In the genomic region with DNA sequence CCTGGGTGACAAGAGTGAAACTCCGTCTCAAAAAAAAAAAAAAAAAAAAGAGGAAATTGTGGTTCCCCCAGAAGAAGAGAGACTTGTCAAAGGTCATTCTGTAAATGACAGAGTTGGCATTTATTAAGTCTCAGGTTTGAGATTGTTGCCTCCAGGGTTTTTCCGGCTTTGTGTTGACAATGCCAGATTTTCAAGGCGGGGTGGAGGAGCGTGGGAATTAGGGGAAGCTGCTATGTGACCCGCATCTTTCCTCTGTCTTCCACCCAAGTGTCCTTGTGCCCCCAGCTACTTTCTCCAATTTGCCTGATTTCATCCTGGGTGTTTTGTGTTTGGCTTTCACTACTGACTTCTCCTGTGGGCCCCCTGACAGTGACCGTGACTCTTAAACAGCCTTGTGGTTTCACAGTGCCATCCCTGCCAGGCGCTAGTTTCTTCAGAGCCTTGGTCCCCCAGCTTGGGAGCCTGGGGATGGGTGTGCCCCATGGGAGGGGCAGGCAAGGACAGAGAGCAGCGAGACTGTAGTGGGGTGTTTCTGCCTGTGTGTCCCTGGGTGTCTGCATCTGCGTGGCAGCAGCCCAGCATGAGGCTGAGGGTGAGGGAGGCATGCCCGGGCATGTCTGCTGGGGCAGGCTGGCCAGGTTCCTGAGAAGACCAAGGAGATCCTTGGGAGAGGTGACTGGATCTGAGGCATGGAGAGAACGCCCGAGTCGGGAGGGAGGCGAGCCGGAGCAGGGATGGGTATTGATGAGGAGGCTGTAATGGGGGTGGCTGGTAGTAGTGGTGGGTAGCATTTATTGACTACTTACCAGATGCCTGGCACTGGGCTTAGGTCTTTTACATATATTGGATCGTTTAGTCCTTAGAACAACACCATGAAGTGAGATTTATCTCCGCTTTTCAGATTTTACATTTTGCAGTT, we compare ENCODE assay signal across 8 cellular contexts. TPM values are rescaled to one million over a fixed set of nuclear protein-coding genes. Genes with fewer than 3 reads are reported as not detected.
DNase-seq lines count a peak whose midpoint lies in the region; ATAC-seq, FAIRE-seq and TF ChIP-seq lines count a peak whose summit lies in the region.

No MANE protein-coding gene starts in this region.

- 28% methylated on average over 17 of the region's 17 CpGs for WGBS in A549 (ENCODE audit: missing lambda C conversion rate)
- 84% methylated on average over 17 of the region's 17 CpGs for WGBS in right cardiac atrium

- BruUV-seq in Caco-2 (replicated peaks; lab: Mats Ljungman, UMichigan), result no TSS peak

- no peak for TF ChIP-seq POLR2A in A549 (IDR thresholded peaks at IDR 0.05; ENCODE audit: low read length)

- peak overlapping the region; percentile 57 for H3K4me3 Mint-ChIP-seq in activated T-helper 2 cell treated with anti-CD3 and anti-CD28 coated beads, Interferon-gamma antibody, Interleukin-2, Interleukin-4, amounts not matched to agents 10 μg/mL and 5 μg/mL and 100 μg/mL, durations not matched to agents 14 hours and 24 hours and 36 hours (ENCODE audit: low read depth)
- H3K4me3 Mint-ChIP-seq in stimulated activated effector memory CD8-positive, alpha-beta T cell treated with anti-CD3 and anti-CD28 coated beads, Interleukin-12 subunit alpha, Interleukin-12 subunit beta, amount 100 ng/mL, for 72 hours, result peak overlapping the region; percentile 82
- no peak overlapping the region for H3K4me3 Mint-ChIP-seq in Caco-2 (ENCODE audit: unreplicated experiment)

- H3K27me3 ChIP-seq in right cardiac atrium (ENCODE audit: control insufficient read depth, insufficient read depth), result no peaks in the 10 kb centered on the region
- no peaks in the 10 kb centered on the region for H3K27me3 ChIP-seq in Caco-2 (replicated peaks; ENCODE audit: control insufficient read depth, insufficient read depth, low read length)

- DNase-seq in A549 (ENCODE audit: low read depth in 1 of 2, low spot score in 1 of 2) (peak in 1 of 2 experiments; percentile 77), GM10266 (ENCODE audit: extremely low spot score) (peak; percentile 51), NCI-H2196 (lab: John Stamatoyannopoulos, UW; ENCODE audit: unreplicated experiment) (peak; percentile 53), right cardiac atrium (peak; percentile 27 to 75 (median 71)), Caco-2 (no peak)
- DNase-seq in activated T-helper 2 cell treated with anti-CD3 and anti-CD28 coated beads, Interferon-gamma antibody, Interleukin-2, Interleukin-4, amounts not matched to agents 10 μg/mL and 5 μg/mL and 100 μg/mL, durations not matched to agents 14 hours and 24 hours and 36 hours (ENCODE audit: low spot score), result no peak
- peak; percentile 27 to 75 for DNase-seq in stimulated activated effector memory CD8-positive, alpha-beta T cell treated with anti-CD3 and anti-CD28 coated beads, Interleukin-12 subunit alpha, Interleukin-12 subunit beta, amount 100 ng/mL, for 72 hours (ENCODE audit: low spot score in 2 of 2)

- peak overlapping the region; percentile 92 to 98 for H3K27ac ChIP-seq in A549
- H3K27ac ChIP-seq in right cardiac atrium (ENCODE audit: low read length), result no peak overlapping the region

- no peak for TF ChIP-seq EP300 in A549 (IDR thresholded peaks at IDR 0.05)

- peak; percentile 54 to 62 for ATAC-seq in A549
- ATAC-seq in HG02678 (IDR thresholded peaks at IDR 0.05; ENCODE audit: unreplicated experiment), result peak; percentile 29
- peak; percentile 51 to 56 for ATAC-seq in right cardiac atrium
- ATAC-seq in stimulated activated effector memory CD8-positive, alpha-beta T cell treated with anti-CD3 and anti-CD28 coated beads, Interleukin-12 subunit alpha, Interleukin-12 subunit beta, amount 100 ng/mL, for 72 hours, result peak; percentile 82

- no peak for TF ChIP-seq RAD21 in A549 (conservative IDR thresholded peaks at IDR 0.05 in 1 of 2, IDR thresholded peaks at IDR 0.05 in 1 of 2)

- FAIRE-seq in A549 (lab: Jason Lieb, UNC), result no peak

- peak overlapping the region; percentile 69 for H3K4me2 ChIP-seq in A549

- peaks cover 62% of the 10 kb centered on the region for H3K4me1 ChIP-seq in A549
- peaks cover 9% of the 10 kb centered on the region for H3K4me1 ChIP-seq in right cardiac atrium (ENCODE audit: control insufficient read depth, insufficient read depth, low read length)
- H3K4me1 ChIP-seq in Caco-2, result peaks cover 25% of the 10 kb centered on the region

- H3K4me3 ChIP-seq in A549, result no peak overlapping the region
- no peak overlapping the region for H3K4me3 ChIP-seq in right cardiac atrium (ENCODE audit: low read length)
- H3K4me3 ChIP-seq in Caco-2 (ENCODE audit: low read depth, low read length), result no peak overlapping the region

- no peaks in the 10 kb centered on the region for H3K27me3 Mint-ChIP-seq in activated T-helper 2 cell treated with anti-CD3 and anti-CD28 coated beads, Interferon-gamma antibody, Interleukin-2, Interleukin-4, amounts not matched to agents 10 μg/mL and 5 μg/mL and 100 μg/mL, durations not matched to agents 14 hours and 24 hours and 36 hours (ENCODE audit: low read depth)
- H3K27me3 Mint-ChIP-seq in Caco-2 (ENCODE audit: insufficient read depth, unreplicated experiment), result no peaks in the 10 kb centered on the region

- no peak for TF ChIP-seq CTCF in A549 (IDR thresholded peaks at IDR 0.05)
- no peak for TF ChIP-seq CTCF in GM10266 (IDR thresholded peaks at IDR 0.05; ENCODE audit: control insufficient read depth, insufficient read depth, low read depth, missing control alignments)
- TF ChIP-seq CTCF in Caco-2 (IDR thresholded peaks at IDR 0.05; ENCODE audit: insufficient read depth in 1 of 2, low read depth in 1 of 2, low read length in 1 of 2, severe bottlenecking in 1 of 2, unreplicated experiment in 1 of 2), result no peak

- CTCF ChIA-PET in A549 (lab: Yijun Ruan, JAX) (interaction anchor here (0.7 to 15.4 kb wide), 4 partner anchors 27 to 253 kb away, joined by 3 to 774 read pairs (median 4); a partner anchor contains a TSS), Caco-2 (lab: Charles Lee) (interaction anchor here (0.6 to 1.2 kb wide), 4 partner anchors 18 to 56 kb away, joined by 3 to 5 read pairs (median 4); no protein-coding TSS in a partner anchor)

- intact Hi-C loops in activated T-helper 2 cell treated with anti-CD3 and anti-CD28 coated beads, Interferon-gamma antibody, Interleukin-2, Interleukin-4, amounts not matched to agents 10 μg/mL and 5 μg/mL and 100 μg/mL, durations not matched to agents 14 hours and 24 hours and 36 hours (cut with micrococcal nuclease), result loop anchor here (1.0 kb wide), 1 partner anchor 36 kb away; no protein-coding TSS in a partner anchor
- intact Hi-C loops in right cardiac atrium (cut with DNase I) (no loop called here), Caco-2 (cut with micrococcal nuclease; ENCODE audit: unreplicated experiment) (loop anchor here (2.0 kb wide), 1 partner anchor 16 kb away; no protein-coding TSS in a partner anchor)

- peak overlapping the region; percentile 93 for H3K27ac Mint-ChIP-seq in activated T-helper 2 cell treated with anti-CD3 and anti-CD28 coated beads, Interferon-gamma antibody, Interleukin-2, Interleukin-4, amounts not matched to agents 10 μg/mL and 5 μg/mL and 100 μg/mL, durations not matched to agents 14 hours and 24 hours and 36 hours
- H3K27ac Mint-ChIP-seq in stimulated activated effector memory CD8-positive, alpha-beta T cell treated with anti-CD3 and anti-CD28 coated beads, Interleukin-12 subunit alpha, Interleukin-12 subunit beta, amount 100 ng/mL, for 72 hours, result peak overlapping the region; percentile 99
- H3K27ac Mint-ChIP-seq in Caco-2 (ENCODE audit: unreplicated experiment), result no peak overlapping the region

- H3K9me3 ChIP-seq in A549, result no peaks in the 10 kb centered on the region
- H3K9me3 ChIP-seq in right cardiac atrium (ENCODE audit: control insufficient read depth, low read length), result no peaks in the 10 kb centered on the region
- no peaks in the 10 kb centered on the region for H3K9me3 ChIP-seq in Caco-2

- H3K36me3 ChIP-seq in Caco-2 (ENCODE audit: control insufficient read depth, insufficient read depth, low read length), result no peaks in the 10 kb centered on the region

- H3K4me1 Mint-ChIP-seq in activated T-helper 2 cell treated with anti-CD3 and anti-CD28 coated beads, Interferon-gamma antibody, Interleukin-2, Interleukin-4, amounts not matched to agents 10 μg/mL and 5 μg/mL and 100 μg/mL, durations not matched to agents 14 hours and 24 hours and 36 hours (ENCODE audit: low read depth), result peaks cover 69% of the 10 kb centered on the region
- H3K4me1 Mint-ChIP-seq in stimulated activated effector memory CD8-positive, alpha-beta T cell treated with anti-CD3 and anti-CD28 coated beads, Interleukin-12 subunit alpha, Interleukin-12 subunit beta, amount 100 ng/mL, for 72 hours, result peaks cover 88% of the 10 kb centered on the region
- H3K4me1 Mint-ChIP-seq in Caco-2 (ENCODE audit: low read depth, unreplicated experiment), result peaks cover 32% of the 10 kb centered on the region

- H3K9me3 Mint-ChIP-seq in activated T-helper 2 cell treated with anti-CD3 and anti-CD28 coated beads, Interferon-gamma antibody, Interleukin-2, Interleukin-4, amounts not matched to agents 10 μg/mL and 5 μg/mL and 100 μg/mL, durations not matched to agents 14 hours and 24 hours and 36 hours, result no peaks in the 10 kb centered on the region
- H3K9me3 Mint-ChIP-seq in stimulated activated effector memory CD8-positive, alpha-beta T cell treated with anti-CD3 and anti-CD28 coated beads, Interleukin-12 subunit alpha, Interleukin-12 subunit beta, amount 100 ng/mL, for 72 hours, result no peaks in the 10 kb centered on the region
- H3K9me3 Mint-ChIP-seq in Caco-2 (ENCODE audit: unreplicated experiment), result no peaks in the 10 kb centered on the region

- POLR2A ChIA-PET in A549 (lab: Yijun Ruan, JAX) (interaction anchor here (0.6 to 2.2 kb wide), 10 partner anchors 30 to 48 kb away, joined by 3 to 24 read pairs (median 5); a partner anchor contains a TSS), Caco-2 (lab: Charles Lee) (interaction anchor here (1.3 kb wide), 1 partner anchor 46 kb away, joined by 3 read pairs; no protein-coding TSS in a partner anchor)

- no peaks in the 10 kb centered on the region for H3K36me3 Mint-ChIP-seq in activated T-helper 2 cell treated with anti-CD3 and anti-CD28 coated beads, Interferon-gamma antibody, Interleukin-2, Interleukin-4, amounts not matched to agents 10 μg/mL and 5 μg/mL and 100 μg/mL, durations not matched to agents 14 hours and 24 hours and 36 hours (ENCODE audit: low read depth)
- peaks cover 13% of the 10 kb centered on the region for H3K36me3 Mint-ChIP-seq in stimulated activated effector memory CD8-positive, alpha-beta T cell treated with anti-CD3 and anti-CD28 coated beads, Interleukin-12 subunit alpha, Interleukin-12 subunit beta, amount 100 ng/mL, for 72 hours
- no peaks in the 10 kb centered on the region for H3K36me3 Mint-ChIP-seq in Caco-2 (ENCODE audit: insufficient read depth, unreplicated experiment)

RNA-seq across cellular contexts. Expression of a gene that starts 46.3 kb away (rescaled TPM):
- 21.2 and 26.8 TPM in 2 replicates for polyA plus RNA-seq in A549 (2011; rRNA removed)
- polyA plus RNA-seq in A549 (2012; cell fraction: cytosol; rRNA removed), result 26.3 and 34.1 TPM in 2 replicates
- polyA plus RNA-seq in A549 (2012; cell fraction: nucleus; rRNA removed), result 60.6 and 73.2 TPM in 2 replicates
- 40.2 to 43.4 TPM (median 40.5 TPM) in 3 replicates for polyA plus RNA-seq in A549 (2017; fragmentation: RNase III; extraction: RNeasy Plus Mini Kit Qiagen cat#74134 plus additional on column Dnase treatment)
- 20.8 and 29.5 TPM in 2 replicates for polyA minus RNA-seq in A549 (2011; rRNA and poly(A)+ RNA removed)
- 44.3 and 44.6 TPM in 2 replicates for total RNA-seq in activated T-helper 2 cell treated with anti-CD3 and anti-CD28 coated beads, Interferon-gamma antibody, Interleukin-2, Interleukin-4, amounts not matched to agents 10 μg/mL and 5 μg/mL and 100 μg/mL, durations not matched to agents 14 hours and 24 hours and 36 hours
- total RNA-seq in right cardiac atrium, result 10 to 100 TPM; 21.9 to 32.6 (median 28.2) TPM
- 63.8 TPM for polyA plus RNA-seq in right cardiac atrium
- 8.6 and 9.4 TPM in 2 replicates for total RNA-seq in Caco-2 (2022)

Comparison
In these comparisons a context has a peak if more than half of its experiments do, and no peak if none do; other contexts are left out.
1. ATAC-seq: peak in every context shown above with its lines; median percentile 82 in stimulated activated effector memory CD8-positive, alpha-beta T cell treated with anti-CD3 and anti-CD28 coated beads, Interleukin-12 subunit alpha, Interleukin-12 subunit beta, amount 100 ng/mL, for 72 hours; 58 in A549; 54 in right cardiac atrium; 29 in HG02678.
2. DNase-seq: peak in GM10266 (single experiment), NCI-H2196 (single experiment), right cardiac atrium (3 of 3) and stimulated activated effector memory CD8-positive, alpha-beta T cell treated with anti-CD3 and anti-CD28 coated beads, Interleukin-12 subunit alpha, Interleukin-12 subunit beta, amount 100 ng/mL, for 72 hours (2 of 2); none in activated T-helper 2 cell treated with anti-CD3 and anti-CD28 coated beads, Interferon-gamma antibody, Interleukin-2, Interleukin-4, amounts not matched to agents 10 μg/mL and 5 μg/mL and 100 μg/mL, durations not matched to agents 14 hours and 24 hours and 36 hours (single experiment) and Caco-2 (0 of 2).
3. intact Hi-C loops: an anchor here in activated T-helper 2 cell treated with anti-CD3 and anti-CD28 coated beads, Interferon-gamma antibody, Interleukin-2, Interleukin-4, amounts not matched to agents 10 μg/mL and 5 μg/mL and 100 μg/mL, durations not matched to agents 14 hours and 24 hours and 36 hours (1.0 kb wide) and Caco-2 (2.0 kb wide); none called in right cardiac atrium.